In genomic region chr11:45324459-45324858, GRCh38 we compare ENCODE assay signal across 39 cellular contexts. TPM values are rescaled to one million over a fixed set of nuclear protein-coding genes. Genes with fewer than 3 reads are reported as not detected.
"Had no signal": no experiment of that assay in that cellular context is flagged by ENCODE, and none has a peak within 500 bp of the region (broad histone marks: within the 10 kb centered on the region; RNA-seq: fewer than 3 reads in every experiment).

No MANE protein-coding gene starts in this region.

- H3K36me3 Mint-ChIP-seq: activated CD4-positive, alpha-beta memory T cell treated with anti-CD3 and anti-CD28 coated beads for 36 hours; IgD-negative memory B cell had no signal

- H3K27ac Mint-ChIP-seq: activated B cell treated with CpG ODN at 0.5 μM for 24 hours; activated CD4-positive, alpha-beta memory T cell treated with anti-CD3 and anti-CD28 coated beads for 36 hours; activated naive CD4-positive, alpha-beta T cell treated with anti-CD3 and anti-CD28 coated beads for 36 hours; activated naive CD4-positive, alpha-beta T cell treated with anti-CD3 and anti-CD28 coated beads, Interleukin-2, amount 50 U/mL, for 72 hours; activated T-helper 1 cell treated with anti-CD3 and anti-CD28 coated beads, Interleukin-12 subunit alpha, Interleukin-12 subunit beta, Interleukin-2, Interleukin-4 antibody, amounts not matched to agents 30 ng/mL and 10 ng/mL and 1 ng/mL, durations not matched to agents 14 hours and 24 hours and 36 hours; IgD-negative memory B cell; T-helper 1 cell treated with Interleukin-12 subunit alpha and Interleukin-12 subunit beta and Interleukin-4 antibody, amounts not matched to agents 30 μg/mL and 1 μg/mL, for 36 hours; T-helper 2 cell treated with Interferon-gamma antibody and Interleukin-4, amounts not matched to agents 5 μg/mL and 100 μg/mL, for 36 hours had no signal

- H3K4me1 Mint-ChIP-seq: activated B cell treated with CpG ODN at 0.5 μM for 24 hours, IgD-negative memory B cell had no signal

- FAIRE-seq: astrocyte, RCC 7860 had no signal

- H3K9me3 ChIP-seq: adrenal gland, body of pancreas had no signal

- H3K4me3 ChIP-seq: adrenal gland, body of pancreas, breast epithelium, MG63, PC-9, SJCRH30, SK-N-MC had no signal

- H3K36me3 ChIP-seq: adrenal gland, breast epithelium, MG63, SJCRH30 had no signal

- H3K4me3 Mint-ChIP-seq: activated B cell treated with CpG ODN at 0.5 μM for 24 hours; activated CD4-positive, alpha-beta memory T cell treated with anti-CD3 and anti-CD28 coated beads for 36 hours; activated naive CD4-positive, alpha-beta T cell treated with anti-CD3 and anti-CD28 coated beads for 36 hours; activated T-cell treated with anti-CD3 and anti-CD28 coated beads, Interleukin-2, amount 50 U/mL, for 4 hours; activated T-helper 1 cell treated with anti-CD3 and anti-CD28 coated beads, Interleukin-12 subunit alpha, Interleukin-12 subunit beta, Interleukin-2, Interleukin-4 antibody, amounts not matched to agents 30 ng/mL and 10 ng/mL and 1 ng/mL, durations not matched to agents 14 hours and 24 hours and 36 hours; IgD-negative memory B cell; T-helper 1 cell treated with Interleukin-12 subunit alpha and Interleukin-12 subunit beta and Interleukin-4 antibody, amounts not matched to agents 30 μg/mL and 1 μg/mL, for 36 hours; T-helper 2 cell treated with Interferon-gamma antibody and Interleukin-4, amounts not matched to agents 5 μg/mL and 100 μg/mL, for 36 hours had no signal

- H3K27me3 ChIP-seq: adrenal gland, body of pancreas, breast epithelium had no signal

- H2AFZ ChIP-seq: PC-9 had no signal

- DNase-seq: activated B cell treated with CpG ODN at 0.5 μM for 24 hours; activated CD4-positive, alpha-beta memory T cell treated with anti-CD3 and anti-CD28 coated beads for 36 hours; activated CD4-positive, alpha-beta T cell treated with anti-CD3 and anti-CD28 coated beads for 4 hours; activated CD4-positive, alpha-beta T cell treated with anti-CD3 and anti-CD28 coated beads, Interleukin-2, amount 50 U/mL, for 1 hour; activated CD4-positive, CD25-positive, alpha-beta regulatory T cell treated with anti-CD3 and anti-CD28 coated beads, Interleukin-2, amount 50 U/mL, for 72 hours; activated CD8-positive, alpha-beta memory T cell treated with anti-CD3 and anti-CD28 coated beads, Interleukin-2, amount 50 U/mL, for 4 hours; activated gamma-delta T cell treated with Interleukin-2 at 50 U/mL for 16 hours; activated naive CD4-positive, alpha-beta T cell treated with anti-CD3 and anti-CD28 coated beads for 36 hours; activated T-cell treated with anti-CD3 and anti-CD28 coated beads for 4 hours; activated T-cell treated with anti-CD3 and anti-CD28 coated beads, Interleukin-2, amount 50 U/mL, for 4 hours; adrenal gland; body of pancreas; Karpas-422; KBM-7; MG63; NCI-H1048; NCI-H1105 treated with DMSO at 0.1 percent for 48 hours; NCI-H1436 treated with DMSO at 0.1 percent for 48 hours; NCI-H1694 treated with DMSO at 0.1 percent for 48 hours; NCI-H2029 treated with DMSO at 0.1 percent for 48 hours; NCI-H2107; NCI-H2171; NCI-H510A; NCI-H526; NCI-H748 treated with DMSO at 0.1 percent for 48 hours; PC-9; SHP77; SJCRH30 had no signal

- ATAC-seq: activated naive CD4-positive, alpha-beta T cell treated with anti-CD3 and anti-CD28 coated beads, Interleukin-2, amount 50 U/mL, for 72 hours; activated T-cell treated with anti-CD3 and anti-CD28 coated beads, Interleukin-2, amount 50 U/mL, for 4 hours; body of pancreas had no signal

- H3K4me2 ChIP-seq: PC-9 had no signal

- H3K27ac ChIP-seq: adrenal gland, body of pancreas, breast epithelium, PC-9, RWPE1, SJCRH30, SK-N-MC had no signal

- H3K9me3 Mint-ChIP-seq: activated naive CD4-positive, alpha-beta T cell treated with anti-CD3 and anti-CD28 coated beads for 36 hours had no signal

- H3K4me1 ChIP-seq: adrenal gland, body of pancreas, breast epithelium, SJCRH30 had no signal

RNA-seq across cellular contexts. Expression of gene SYT13, which starts 38.3 kb away (rescaled TPM):
- total RNA-seq: activated B cell treated with CpG ODN at 0.5 μM for 24 hours; activated CD4-positive, alpha-beta memory T cell treated with anti-CD3 and anti-CD28 coated beads for 36 hours; activated naive CD4-positive, alpha-beta T cell treated with anti-CD3 and anti-CD28 coated beads for 36 hours; activated naive CD4-positive, alpha-beta T cell treated with anti-CD3 and anti-CD28 coated beads, Interleukin-2, amount 50 U/mL, for 72 hours; activated T-helper 1 cell treated with anti-CD3 and anti-CD28 coated beads, Interleukin-12 subunit alpha, Interleukin-12 subunit beta, Interleukin-2, Interleukin-4 antibody, amounts not matched to agents 30 ng/mL and 10 ng/mL and 1 ng/mL, durations not matched to agents 14 hours and 24 hours and 36 hours; OCI-LY7; PC-9; SJCRH30 had no signal
- polyA plus RNA-seq: IgD-negative memory B cell had no signal
